In the genomic region with DNA sequence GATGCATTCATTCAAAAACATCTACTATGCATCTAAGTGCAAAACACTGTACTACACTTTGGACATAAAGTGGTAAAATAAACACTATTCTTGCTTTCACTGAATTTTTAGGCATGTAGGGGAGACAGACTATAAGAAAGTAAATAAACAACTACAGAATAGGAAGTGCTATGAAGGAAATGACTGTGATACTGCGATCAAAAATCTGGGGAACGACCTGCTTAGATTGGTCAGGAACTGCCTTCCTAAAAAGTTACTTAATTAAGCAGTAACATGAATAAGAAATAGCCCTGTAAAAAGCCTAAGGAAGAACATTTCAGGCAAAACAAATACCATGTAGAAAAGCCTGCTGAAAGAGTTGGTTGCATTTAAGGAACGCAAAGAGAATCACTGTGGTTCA, we compare ENCODE assay signal across 24 cellular contexts. TPM values are rescaled to one million over a fixed set of nuclear protein-coding genes. Genes with fewer than 3 reads are reported as not detected.
DNase-seq lines count a peak whose midpoint lies in the region; ATAC-seq, FAIRE-seq and TF ChIP-seq lines count a peak whose summit lies in the region.
"Had no signal": no experiment of that assay in that cellular context is flagged by ENCODE, and none has a peak within 500 bp of the region (broad histone marks: within the 10 kb centered on the region; RNA-seq: fewer than 3 reads in every experiment).

No MANE protein-coding gene starts in this region.

- no peaks in the 10 kb centered on the region for H3K36me3 ChIP-seq in ectodermal cell (ENCODE audit: control insufficient read depth, insufficient read depth, low read length)
- H3K36me3 ChIP-seq: BE2C had no signal

- H3K4me1 ChIP-seq in ectodermal cell (ENCODE audit: control insufficient read depth, insufficient read depth, low read length) = no peaks in the 10 kb centered on the region
- H3K4me1 ChIP-seq: BE2C, BLaER1 had no signal

- DNase-seq in iris pigment epithelial cell (ENCODE audit: low read depth) (peak; percentile 9), GM12891 (ENCODE audit: insufficient read length, low spot score) (no peak), epidermal melanocyte (ENCODE audit: insufficient read length, low spot score) (no peak)
- DNase-seq: 8988T; ACHN; BE2C; C1 segment of cervical spinal cord; CD4-positive, alpha-beta memory T cell; CD4-positive, CD25-positive, alpha-beta regulatory T cell; CD8-positive, alpha-beta memory T cell; COR-L47; DMS 273 treated with DMSO at 0.1 percent for 48 hours; DMS153; DMS53; DMS79; DND-41; EL; GDM1 had no signal

- no peaks in the 10 kb centered on the region for H3K9me3 ChIP-seq in ectodermal cell (ENCODE audit: control insufficient read depth, low read length)
- H3K9me3 ChIP-seq: BE2C had no signal

- no peak for TF ChIP-seq POLR2A in GM12891 (IDR thresholded peaks at IDR 0.05; ENCODE audit: low read depth, low read length)

- H3K27ac ChIP-seq in ectodermal cell (ENCODE audit: insufficient read depth, low read depth, low read length, poor library complexity, severe bottlenecking) = peak overlapping the region; percentile 2
- H3K27ac ChIP-seq: BLaER1 had no signal

- no peak for ATAC-seq in HG02571 (IDR thresholded peaks at IDR 0.05; ENCODE audit: unreplicated experiment)
- ATAC-seq: GM12878 had no signal

- H3K4me3 ChIP-seq in ectodermal cell (ENCODE audit: insufficient read depth, low read depth, low read length) = no peak overlapping the region
- H3K4me3 ChIP-seq: BLaER1, GM12878 had no signal

- WGBS in ectodermal cell, 2 experiments = 94% methylated on average over 3 of the region's 3 CpGs

- FAIRE-seq in GM12891 (lab: Jason Lieb, UNC) = no peak
- FAIRE-seq: A204.1, GM12878, GM19239 had no signal

- no peaks in the 10 kb centered on the region for H3K27me3 ChIP-seq in ectodermal cell (ENCODE audit: control insufficient read depth, insufficient read depth, low read length, poor library complexity, severe bottlenecking)
- H3K27me3 ChIP-seq: BE2C, BLaER1 had no signal

TF ChIP-seq in GM12891, 5 proteins besides CTCF, POLR2A, EP300 and RAD21:
- TF ChIP-seq PAX5 (IDR thresholded peaks at IDR 0.05; ENCODE audit: insufficient read depth, low read length, severe bottlenecking) (no peak), SPI1 (IDR thresholded peaks at IDR 0.05; ENCODE audit: low read depth, low read length) (no peak), TAF1 (IDR thresholded peaks at IDR 0.05; ENCODE audit: low read depth, low read length) (no peak), POU2F2 (IDR thresholded peaks at IDR 0.05; ENCODE audit: low read depth, low read length) (no peak), POLR2AphosphoS5 (IDR thresholded peaks at IDR 0.05; ENCODE audit: low read depth, low read length) (no peak)

RNA-seq across cellular contexts. Expression of a gene that starts 50.6 kb away (rescaled TPM):
- 20.4 TPM for polyA plus RNA-seq in ectodermal cell (2013, experiment 1 of 4)
- 21.4 TPM for polyA plus RNA-seq in ectodermal cell (2013, experiment 2 of 4)
- 19.8 TPM for polyA plus RNA-seq in ectodermal cell (2013, experiment 3 of 4)
- polyA plus RNA-seq in ectodermal cell (2013, experiment 4 of 4) = 22.5 TPM
- 2.5 TPM for polyA plus RNA-seq in GM12891 (2012; ENCODE audit: low read depth, missing spikeins)
